Comparison of ENCODE assay signal across 12 cellular contexts in the genomic region with DNA sequence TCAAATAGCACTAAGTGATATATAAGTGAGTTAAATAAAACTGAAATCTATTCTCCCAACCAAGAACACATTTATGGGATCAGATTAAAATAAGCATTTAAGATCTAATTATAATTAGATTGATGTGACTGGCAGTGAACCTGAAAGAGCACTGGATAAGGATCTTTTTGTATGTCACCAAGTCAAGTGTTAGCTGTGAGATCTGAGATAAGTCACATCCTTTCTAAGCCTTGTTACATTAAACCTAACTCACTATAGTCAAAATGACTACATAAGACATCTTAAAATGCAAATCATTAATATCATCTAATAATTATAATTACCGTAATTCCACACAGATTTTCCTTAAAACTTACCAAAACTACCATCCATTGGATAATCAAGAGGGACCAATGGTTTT. TPM values are rescaled to one million over a fixed set of nuclear protein-coding genes. Genes with fewer than 3 reads are reported as not detected.
DNase-seq lines count a peak whose midpoint lies in the region; ATAC-seq and TF ChIP-seq lines count a peak whose summit lies in the region.
"Had no signal": no experiment of that assay in that cellular context is flagged by ENCODE, and none has a peak within 500 bp of the region (broad histone marks: within the 10 kb centered on the region; RNA-seq: fewer than 3 reads in every experiment).

No MANE protein-coding gene starts in this region.

- peaks cover 46% of the 10 kb centered on the region for H3K36me3 ChIP-seq in Panc1 (ENCODE audit: control insufficient read depth, insufficient read depth, low read length)

- peak overlapping the region; percentile 83 for H3K27ac ChIP-seq in Panc1 (ENCODE audit: low read length)

- no peaks in the 10 kb centered on the region for H3K9me3 ChIP-seq in Panc1 (ENCODE audit: control insufficient read depth, insufficient read depth, low read depth, low read length)

- ATAC-seq in activated T-cell treated with anti-CD3 and anti-CD28 coated beads, Interleukin-2, amount 50 U/mL, for 4 hours, result no peak
- ATAC-seq in Panc1 (no peak), GM21737 (IDR thresholded peaks at IDR 0.05; ENCODE audit: unreplicated experiment) (no peak)
- no peak for ATAC-seq in effector memory CD8-positive, alpha-beta T cell (replicated peaks)
- ATAC-seq in stimulated activated naive B cell treated with anti-CD40 and anti-IgM and Interleukin-4, amounts not matched to agents 10 μg/mL and 1 μg/mL and 100 μg/mL, for 72 hours (replicated peaks), result no peak

- CTCF ChIA-PET in Panc1 (lab: Charles Lee), result no interaction called here

- H3K4me3 ChIP-seq in Panc1 (ENCODE audit: low read depth in 2 of 2, low read length in 2 of 2) (peak overlapping the region; percentile 90 to 91), skeletal muscle cell (ENCODE audit: low read depth, low read length) (peak overlapping the region; percentile 76)

- no TSS peak for BruUV-seq in Panc1 (replicated peaks; lab: Mats Ljungman, UMichigan)

- no peak for TF ChIP-seq CTCF in Panc1 (IDR thresholded peaks at IDR 0.05)

- no peaks in the 10 kb centered on the region for H3K9me3 Mint-ChIP-seq in activated T-cell treated with anti-CD3 and anti-CD28 coated beads, Interleukin-2, amount 50 U/mL, for 4 hours
- H3K9me3 Mint-ChIP-seq in effector memory CD8-positive, alpha-beta T cell, result no peaks in the 10 kb centered on the region
- H3K9me3 Mint-ChIP-seq in stimulated activated naive B cell treated with anti-CD40 and anti-IgM and Interleukin-4, amounts not matched to agents 10 μg/mL and 1 μg/mL and 100 μg/mL, for 72 hours, result no peaks in the 10 kb centered on the region
- H3K9me3 Mint-ChIP-seq: naive B cell had no signal

- DNase-seq in activated T-cell treated with anti-CD3 and anti-CD28 coated beads, Interleukin-2, amount 50 U/mL, for 4 hours, result no peak
- DNase-seq in activated T-cell treated with anti-CD3 and anti-CD28 coated beads, Interleukin-2, amount 50 U/mL, for 48 hours, result no peak
- DNase-seq in Panc1 (ENCODE audit: low read depth, low spot score) (no peak), skeletal muscle cell (ENCODE audit: low read depth) (no peak)
- no peak for DNase-seq in effector memory CD8-positive, alpha-beta T cell
- DNase-seq in stimulated activated naive B cell treated with anti-CD40 and anti-IgM and Interleukin-4, amounts not matched to agents 10 μg/mL and 1 μg/mL and 100 μg/mL, for 72 hours, result no peak
- no peak for DNase-seq in stimulated activated CD4-positive, alpha-beta T cell treated with anti-CD3 and anti-CD28 coated beads, Interleukin-1b, Interleukin-23, amount 100 ng/mL, for 48 hours
- DNase-seq: C1 segment of cervical spinal cord, naive B cell, NCI-H1436, Right ventricle myocardium superior had no signal

- H3K36me3 Mint-ChIP-seq in activated T-cell treated with anti-CD3 and anti-CD28 coated beads, Interleukin-2, amount 50 U/mL, for 4 hours (ENCODE audit: insufficient read depth), result peaks cover 5% of the 10 kb centered on the region
- H3K36me3 Mint-ChIP-seq in effector memory CD8-positive, alpha-beta T cell (ENCODE audit: insufficient read depth), result peaks cover 26% of the 10 kb centered on the region
- peaks cover 7 to 9% of the 10 kb centered on the region in 2 donors for H3K36me3 Mint-ChIP-seq in stimulated activated naive B cell treated with anti-CD40 and anti-IgM and Interleukin-4, amounts not matched to agents 10 μg/mL and 1 μg/mL and 100 μg/mL, for 72 hours

- H3K27me3 Mint-ChIP-seq in activated T-cell treated with anti-CD3 and anti-CD28 coated beads, Interleukin-2, amount 50 U/mL, for 4 hours (ENCODE audit: low read depth), result no peaks in the 10 kb centered on the region
- no peaks in the 10 kb centered on the region for H3K27me3 Mint-ChIP-seq in effector memory CD8-positive, alpha-beta T cell
- no peaks in the 10 kb centered on the region for H3K27me3 Mint-ChIP-seq in stimulated activated naive B cell treated with anti-CD40 and anti-IgM and Interleukin-4, amounts not matched to agents 10 μg/mL and 1 μg/mL and 100 μg/mL, for 72 hours
- H3K27me3 Mint-ChIP-seq: naive B cell had no signal

- intact Hi-C loops in Panc1 (cut with micrococcal nuclease; ENCODE audit: unreplicated experiment), result no loop called here

- peak overlapping the region in 1 of 2 donors; percentile 31 for H3K27ac Mint-ChIP-seq in effector memory CD8-positive, alpha-beta T cell
- no peak overlapping the region for H3K27ac Mint-ChIP-seq in stimulated activated naive B cell treated with anti-CD40 and anti-IgM and Interleukin-4, amounts not matched to agents 10 μg/mL and 1 μg/mL and 100 μg/mL, for 72 hours

- H3K4me1 ChIP-seq in Panc1 (ENCODE audit: control insufficient read depth, insufficient read depth, low read length), result peaks cover 11% of the 10 kb centered on the region

- in situ Hi-C loops in Panc1 (cut with HindIII; ENCODE audit: low pct_unique_long_range_greater_than_20kb, low sequenced_read_pairs), result no loop called here

- no peaks in the 10 kb centered on the region for H3K27me3 ChIP-seq in Panc1 (ENCODE audit: control insufficient read depth, insufficient read depth, low read length)

- POLR2A ChIA-PET in Panc1 (lab: Charles Lee), result interaction anchor here (1.1 kb wide), 1 partner anchor 49 kb away, joined by 3 read pairs; no protein-coding TSS in a partner anchor

- H3K4me3 Mint-ChIP-seq in activated T-cell treated with anti-CD3 and anti-CD28 coated beads, Interleukin-2, amount 50 U/mL, for 4 hours, result peak overlapping the region; percentile 88
- H3K4me3 Mint-ChIP-seq in effector memory CD8-positive, alpha-beta T cell, result peak overlapping the region; percentile 90 to 93
- H3K4me3 Mint-ChIP-seq in stimulated activated naive B cell treated with anti-CD40 and anti-IgM and Interleukin-4, amounts not matched to agents 10 μg/mL and 1 μg/mL and 100 μg/mL, for 72 hours, result no peak overlapping the region

- peaks cover 15% of the 10 kb centered on the region for H3K4me1 Mint-ChIP-seq in activated T-cell treated with anti-CD3 and anti-CD28 coated beads, Interleukin-2, amount 50 U/mL, for 4 hours (ENCODE audit: low read depth)
- H3K4me1 Mint-ChIP-seq in effector memory CD8-positive, alpha-beta T cell (ENCODE audit: low read depth in 2 of 2), result peaks cover 14 to 15% of the 10 kb centered on the region in 2 donors
- peaks cover 5 to 10% of the 10 kb centered on the region in 2 donors for H3K4me1 Mint-ChIP-seq in stimulated activated naive B cell treated with anti-CD40 and anti-IgM and Interleukin-4, amounts not matched to agents 10 μg/mL and 1 μg/mL and 100 μg/mL, for 72 hours

RNA-seq across cellular contexts. Expression of a gene that starts 1.6 kb away (rescaled TPM):
- total RNA-seq in activated T-cell treated with anti-CD3 and anti-CD28 coated beads, Interleukin-2, amount 50 U/mL, for 4 hours, result 10 to 100 TPM in 2 of 3 donors, 1 to 10 TPM in 1; 9.7 to 14.7 (median 14.5) TPM
- 31.8 TPM for total RNA-seq in Panc1 (2021; ENCODE audit: unreplicated experiment)
- 8.3 TPM for polyA plus RNA-seq in Panc1 (2012; ENCODE audit: insufficient read length)

RNA-seq across cellular contexts. Expression of a gene that starts 20.9 kb away (rescaled TPM):
- total RNA-seq in activated T-cell treated with anti-CD3 and anti-CD28 coated beads, Interleukin-2, amount 50 U/mL, for 4 hours, result 10 to 100 TPM; 78.1 to 80.9 (median 80.7) TPM
- total RNA-seq in Panc1 (2021; ENCODE audit: unreplicated experiment), result 19.3 TPM
- polyA plus RNA-seq in Panc1 (2012; ENCODE audit: insufficient read length), result 14.1 TPM

RNA-seq across cellular contexts. Expression of a gene that starts 48.2 kb away (rescaled TPM):
- total RNA-seq in activated T-cell treated with anti-CD3 and anti-CD28 coated beads, Interleukin-2, amount 50 U/mL, for 4 hours, result 10 to 100 TPM; 18.9 to 23.6 (median 21.5) TPM
- total RNA-seq in Panc1 (2021; ENCODE audit: unreplicated experiment), result 9.1 TPM
- polyA plus RNA-seq in Panc1 (2012; ENCODE audit: insufficient read length), result 9.6 TPM

RNA-seq across cellular contexts. Expression of a gene that starts 57.1 kb away (rescaled TPM):
- not detected for total RNA-seq in activated T-cell treated with anti-CD3 and anti-CD28 coated beads, Interleukin-2, amount 50 U/mL, for 4 hours
- not detected for total RNA-seq in Panc1 (2021; ENCODE audit: unreplicated experiment)
- polyA plus RNA-seq in Panc1 (2012; ENCODE audit: insufficient read length), result not detected
- total RNA-seq: Right ventricle myocardium superior had no signal

Comparison
In these comparisons a context has a peak if more than half of its experiments do, and no peak if none do; other contexts are left out.
1. H3K4me3 Mint-ChIP-seq: peak in activated T-cell treated with anti-CD3 and anti-CD28 coated beads, Interleukin-2, amount 50 U/mL, for 4 hours (single experiment) and effector memory CD8-positive, alpha-beta T cell (2 of 2); none in stimulated activated naive B cell treated with anti-CD40 and anti-IgM and Interleukin-4, amounts not matched to agents 10 μg/mL and 1 μg/mL and 100 μg/mL, for 72 hours (0 of 2).